Comparison of ENCODE assay signal across 1 cellular context in the genomic region with DNA sequence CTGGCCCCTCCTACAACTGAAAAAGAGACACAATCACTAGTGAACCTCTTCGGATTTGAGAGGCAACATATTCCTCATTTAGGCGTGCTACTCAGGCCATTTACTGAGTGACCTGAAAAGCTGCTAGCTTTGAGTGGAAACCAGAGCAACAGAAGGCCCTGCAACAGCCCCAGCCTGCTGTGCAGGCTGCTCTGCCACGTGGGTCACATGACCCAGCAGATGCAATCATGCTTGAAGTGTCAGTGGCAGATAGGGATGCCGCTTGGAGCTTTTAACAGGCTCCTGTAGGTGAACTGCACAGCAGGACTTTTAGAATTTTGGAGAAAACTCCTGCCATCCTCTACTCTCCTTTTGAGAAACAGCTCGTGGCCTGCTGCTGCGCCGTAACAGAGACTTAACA.
TF ChIP-seq lines count a peak whose summit lies in the region.

No MANE protein-coding gene starts in this region.

TF ChIP-seq in GM23338, 12 proteins besides CTCF, POLR2A, EP300 and RAD21 (continued from another document):
- TF ChIP-seq, protein P1, sequence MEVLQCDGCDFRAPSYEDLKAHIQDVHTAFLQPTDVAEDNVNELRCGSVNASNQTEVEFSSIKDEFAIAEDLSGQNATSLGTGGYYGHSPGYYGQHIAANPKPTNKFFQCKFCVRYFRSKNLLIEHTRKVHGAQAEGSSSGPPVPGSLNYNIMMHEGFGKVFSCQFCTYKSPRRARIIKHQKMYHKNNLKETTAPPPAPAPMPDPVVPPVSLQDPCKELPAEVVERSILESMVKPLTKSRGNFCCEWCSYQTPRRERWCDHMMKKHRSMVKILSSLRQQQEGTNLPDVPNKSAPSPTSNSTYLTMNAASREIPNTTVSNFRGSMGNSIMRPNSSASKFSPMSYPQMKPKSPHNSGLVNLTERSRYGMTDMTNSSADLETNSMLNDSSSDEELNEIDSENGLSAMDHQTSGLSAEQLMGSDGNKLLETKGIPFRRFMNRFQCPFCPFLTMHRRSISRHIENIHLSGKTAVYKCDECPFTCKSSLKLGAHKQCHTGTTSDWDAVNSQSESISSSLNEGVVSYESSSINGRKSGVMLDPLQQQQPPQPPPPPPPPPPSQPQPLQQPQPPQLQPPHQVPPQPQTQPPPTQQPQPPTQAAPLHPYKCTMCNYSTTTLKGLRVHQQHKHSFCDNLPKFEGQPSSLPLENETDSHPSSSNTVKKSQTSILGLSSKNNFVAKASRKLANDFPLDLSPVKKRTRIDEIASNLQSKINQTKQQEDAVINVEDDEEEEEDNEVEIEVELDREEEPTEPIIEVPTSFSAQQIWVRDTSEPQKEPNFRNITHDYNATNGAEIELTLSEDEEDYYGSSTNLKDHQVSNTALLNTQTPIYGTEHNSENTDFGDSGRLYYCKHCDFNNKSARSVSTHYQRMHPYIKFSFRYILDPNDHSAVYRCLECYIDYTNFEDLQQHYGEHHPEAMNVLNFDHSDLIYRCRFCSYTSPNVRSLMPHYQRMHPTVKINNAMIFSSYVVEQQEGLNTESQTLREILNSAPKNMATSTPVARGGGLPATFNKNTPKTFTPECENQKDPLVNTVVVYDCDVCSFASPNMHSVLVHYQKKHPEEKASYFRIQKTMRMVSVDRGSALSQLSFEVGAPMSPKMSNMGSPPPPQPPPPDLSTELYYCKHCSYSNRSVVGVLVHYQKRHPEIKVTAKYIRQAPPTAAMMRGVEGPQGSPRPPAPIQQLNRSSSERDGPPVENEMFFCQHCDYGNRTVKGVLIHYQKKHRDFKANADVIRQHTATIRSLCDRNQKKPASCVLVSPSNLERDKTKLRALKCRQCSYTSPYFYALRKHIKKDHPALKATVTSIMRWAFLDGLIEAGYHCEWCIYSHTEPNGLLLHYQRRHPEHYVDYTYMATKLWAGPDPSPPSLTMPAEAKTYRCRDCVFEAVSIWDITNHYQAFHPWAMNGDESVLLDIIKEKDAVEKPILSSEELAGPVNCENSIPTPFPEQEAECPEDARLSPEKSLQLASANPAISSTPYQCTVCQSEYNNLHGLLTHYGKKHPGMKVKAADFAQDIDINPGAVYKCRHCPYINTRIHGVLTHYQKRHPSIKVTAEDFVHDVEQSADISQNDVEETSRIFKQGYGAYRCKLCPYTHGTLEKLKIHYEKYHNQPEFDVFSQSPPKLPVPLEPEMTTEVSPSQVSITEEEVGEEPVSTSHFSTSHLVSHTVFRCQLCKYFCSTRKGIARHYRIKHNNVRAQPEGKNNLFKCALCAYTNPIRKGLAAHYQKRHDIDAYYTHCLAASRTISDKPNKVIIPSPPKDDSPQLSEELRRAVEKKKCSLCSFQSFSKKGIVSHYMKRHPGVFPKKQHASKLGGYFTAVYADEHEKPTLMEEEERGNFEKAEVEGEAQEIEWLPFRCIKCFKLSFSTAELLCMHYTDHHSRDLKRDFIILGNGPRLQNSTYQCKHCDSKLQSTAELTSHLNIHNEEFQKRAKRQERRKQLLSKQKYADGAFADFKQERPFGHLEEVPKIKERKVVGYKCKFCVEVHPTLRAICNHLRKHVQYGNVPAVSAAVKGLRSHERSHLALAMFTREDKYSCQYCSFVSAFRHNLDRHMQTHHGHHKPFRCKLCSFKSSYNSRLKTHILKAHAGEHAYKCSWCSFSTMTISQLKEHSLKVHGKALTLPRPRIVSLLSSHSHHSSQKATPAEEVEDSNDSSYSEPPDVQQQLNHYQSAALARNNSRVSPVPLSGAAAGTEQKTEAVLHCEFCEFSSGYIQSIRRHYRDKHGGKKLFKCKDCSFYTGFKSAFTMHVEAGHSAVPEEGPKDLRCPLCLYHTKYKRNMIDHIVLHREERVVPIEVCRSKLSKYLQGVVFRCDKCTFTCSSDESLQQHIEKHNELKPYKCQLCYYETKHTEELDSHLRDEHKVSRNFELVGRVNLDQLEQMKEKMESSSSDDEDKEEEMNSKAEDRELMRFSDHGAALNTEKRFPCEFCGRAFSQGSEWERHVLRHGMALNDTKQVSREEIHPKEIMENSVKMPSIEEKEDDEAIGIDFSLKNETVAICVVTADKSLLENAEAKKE (CRISPR knock-in tag; IDR thresholded peaks at IDR 0.05), result no peak
- TF ChIP-seq POLR2AphosphoS5 (IDR thresholded peaks at IDR 0.05; ENCODE audit: low read depth), result no peak
- no peak for TF ChIP-seq EZH2 (IDR thresholded peaks at IDR 0.05; ENCODE audit: low read depth, unreplicated experiment)
- no peak for TF ChIP-seq CREB1 (CRISPR knock-in tag; IDR thresholded peaks at IDR 0.05; ENCODE audit: low read depth)
- TF ChIP-seq, protein P2, sequence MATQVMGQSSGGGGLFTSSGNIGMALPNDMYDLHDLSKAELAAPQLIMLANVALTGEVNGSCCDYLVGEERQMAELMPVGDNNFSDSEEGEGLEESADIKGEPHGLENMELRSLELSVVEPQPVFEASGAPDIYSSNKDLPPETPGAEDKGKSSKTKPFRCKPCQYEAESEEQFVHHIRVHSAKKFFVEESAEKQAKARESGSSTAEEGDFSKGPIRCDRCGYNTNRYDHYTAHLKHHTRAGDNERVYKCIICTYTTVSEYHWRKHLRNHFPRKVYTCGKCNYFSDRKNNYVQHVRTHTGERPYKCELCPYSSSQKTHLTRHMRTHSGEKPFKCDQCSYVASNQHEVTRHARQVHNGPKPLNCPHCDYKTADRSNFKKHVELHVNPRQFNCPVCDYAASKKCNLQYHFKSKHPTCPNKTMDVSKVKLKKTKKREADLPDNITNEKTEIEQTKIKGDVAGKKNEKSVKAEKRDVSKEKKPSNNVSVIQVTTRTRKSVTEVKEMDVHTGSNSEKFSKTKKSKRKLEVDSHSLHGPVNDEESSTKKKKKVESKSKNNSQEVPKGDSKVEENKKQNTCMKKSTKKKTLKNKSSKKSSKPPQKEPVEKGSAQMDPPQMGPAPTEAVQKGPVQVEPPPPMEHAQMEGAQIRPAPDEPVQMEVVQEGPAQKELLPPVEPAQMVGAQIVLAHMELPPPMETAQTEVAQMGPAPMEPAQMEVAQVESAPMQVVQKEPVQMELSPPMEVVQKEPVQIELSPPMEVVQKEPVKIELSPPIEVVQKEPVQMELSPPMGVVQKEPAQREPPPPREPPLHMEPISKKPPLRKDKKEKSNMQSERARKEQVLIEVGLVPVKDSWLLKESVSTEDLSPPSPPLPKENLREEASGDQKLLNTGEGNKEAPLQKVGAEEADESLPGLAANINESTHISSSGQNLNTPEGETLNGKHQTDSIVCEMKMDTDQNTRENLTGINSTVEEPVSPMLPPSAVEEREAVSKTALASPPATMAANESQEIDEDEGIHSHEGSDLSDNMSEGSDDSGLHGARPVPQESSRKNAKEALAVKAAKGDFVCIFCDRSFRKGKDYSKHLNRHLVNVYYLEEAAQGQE (IDR thresholded peaks at IDR 0.05; ENCODE audit: unreplicated experiment), result no peak
